ENCODE assay signal across 1 cellular context in genomic region chr1:13702425-13703127, GRCh38.
TF ChIP-seq lines count a peak whose summit lies in the region.

No MANE protein-coding gene starts in this region.

TF ChIP-seq in HepG2, 621 proteins besides CTCF, POLR2A, EP300 and RAD21 (continued from another document):
- TF ChIP-seq DZIP1 (CRISPR knock-in tag; IDR thresholded peaks at IDR 0.05) (no peak), HNRNPLL (IDR thresholded peaks at IDR 0.05; ENCODE audit: low read depth, low read length, poor library complexity, severe bottlenecking) (no peak), MXI1 (IDR thresholded peaks at IDR 0.05; ENCODE audit: borderline replicate concordance, low read depth, low read length) (no peak)
